ENCODE assay signal across 9 cellular contexts in genomic region chr2:177983183-177983788, GRCh38.
A peak's percentile ranks its signal among the peaks of the same experiment; 100 is the strongest.
DNase-seq lines count a peak whose midpoint lies in the region; ATAC-seq, FAIRE-seq and TF ChIP-seq lines count a peak whose summit lies in the region.
"Had no signal": no experiment of that assay in that cellular context is flagged by ENCODE, and none has a peak within 500 bp of the region (broad histone marks: within the 10 kb centered on the region; RNA-seq: fewer than 3 reads in every experiment).

No MANE protein-coding gene starts in this region.

- no peaks in the 10 kb centered on the region for H3K4me1 Mint-ChIP-seq in activated T-cell treated with anti-CD3 and anti-CD28 coated beads, Interleukin-2, amount 50 U/mL, for 4 hours (ENCODE audit: low read depth)
- H3K4me1 Mint-ChIP-seq: memory B cell had no signal

- no peaks in the 10 kb centered on the region for H3K36me3 Mint-ChIP-seq in activated T-cell treated with anti-CD3 and anti-CD28 coated beads, Interleukin-2, amount 50 U/mL, for 4 hours (ENCODE audit: insufficient read depth)
- H3K36me3 Mint-ChIP-seq: memory B cell had no signal

- TF ChIP-seq CTCF in AG09319 (IDR thresholded peaks at IDR 0.05; ENCODE audit: low read depth, low read length): peak; percentile 93

- FAIRE-seq in GM12891 (lab: Jason Lieb, UNC): peak; percentile 71

- no peaks in the 10 kb centered on the region for H3K27me3 Mint-ChIP-seq in activated T-cell treated with anti-CD3 and anti-CD28 coated beads, Interleukin-2, amount 50 U/mL, for 4 hours (ENCODE audit: low read depth)

- H3K4me3 Mint-ChIP-seq in activated T-cell treated with anti-CD3 and anti-CD28 coated beads, Interleukin-2, amount 50 U/mL, for 4 hours: no peak overlapping the region
- H3K4me3 Mint-ChIP-seq: memory B cell had no signal

- DNase-seq in AG09319 (ENCODE audit: extremely low read depth, low read depth) (no peak), GM12891 (ENCODE audit: insufficient read length, low spot score) (peak; percentile 15), NCI-H1417 treated with DMSO at 0.1 percent for 48 hours (lab: John Stamatoyannopoulos, UW) (peak; percentile 8), SW480 (ENCODE audit: low spot score) (peak; percentile 62), fibroblast of gingiva (ENCODE audit: low read depth) (peak; percentile 30), pons (ENCODE audit: low spot score) (peak; percentile 43)
- DNase-seq in activated T-cell treated with anti-CD3 and anti-CD28 coated beads, Interleukin-2, amount 50 U/mL, for 4 hours: no peak

- no peaks in the 10 kb centered on the region for H3K9me3 Mint-ChIP-seq in activated T-cell treated with anti-CD3 and anti-CD28 coated beads, Interleukin-2, amount 50 U/mL, for 4 hours
- H3K9me3 Mint-ChIP-seq: memory B cell had no signal

- TF ChIP-seq POLR2A in GM12891 (IDR thresholded peaks at IDR 0.05; ENCODE audit: low read depth, low read length): no peak

- peak; percentile 87 for ATAC-seq in HG02759 (IDR thresholded peaks at IDR 0.05; ENCODE audit: unreplicated experiment)
- no peak for ATAC-seq in activated T-cell treated with anti-CD3 and anti-CD28 coated beads, Interleukin-2, amount 50 U/mL, for 4 hours

TF ChIP-seq in GM12891, 5 proteins besides CTCF, POLR2A, EP300 and RAD21:
- TF ChIP-seq TAF1 (IDR thresholded peaks at IDR 0.05; ENCODE audit: low read depth, low read length) (no peak), SPI1 (IDR thresholded peaks at IDR 0.05; ENCODE audit: low read depth, low read length) (no peak), PAX5 (IDR thresholded peaks at IDR 0.05; ENCODE audit: insufficient read depth, low read length, severe bottlenecking) (no peak), POU2F2 (IDR thresholded peaks at IDR 0.05; ENCODE audit: low read depth, low read length) (no peak), POLR2AphosphoS5 (IDR thresholded peaks at IDR 0.05; ENCODE audit: low read depth, low read length) (no peak)

Comparison
In these comparisons a context has a peak if more than half of its experiments do, and no peak if none do; other contexts are left out.
1. DNase-seq: peak in GM12891 (single experiment), NCI-H1417 treated with DMSO at 0.1 percent for 48 hours (single experiment), SW480 (single experiment), fibroblast of gingiva (single experiment) and pons (single experiment); none in AG09319 (single experiment) and activated T-cell treated with anti-CD3 and anti-CD28 coated beads, Interleukin-2, amount 50 U/mL, for 4 hours (single experiment).